ENCODE assay signal across 15 cellular contexts in the genomic region with DNA sequence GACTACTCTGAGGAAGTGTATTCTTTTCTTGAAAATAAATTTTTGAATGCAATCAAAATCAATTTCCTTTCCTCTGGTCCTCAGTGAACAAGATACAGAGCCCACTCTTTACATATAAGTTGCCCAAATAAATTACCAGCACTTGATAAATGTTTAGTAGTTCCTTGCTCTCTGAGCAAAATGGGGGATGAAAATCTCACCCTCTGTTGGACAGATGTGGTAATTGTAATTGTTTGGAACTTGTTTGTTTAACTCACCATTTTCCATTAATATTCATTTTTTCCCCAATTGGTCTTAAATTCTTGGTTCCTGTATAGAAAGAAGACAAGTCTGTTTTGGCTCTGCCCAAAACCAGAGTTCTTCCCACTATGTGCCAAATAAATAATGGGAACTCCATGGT.
A peak's percentile ranks its signal among the peaks of the same experiment; 100 is the strongest.
DNase-seq lines count a peak whose midpoint lies in the region; ATAC-seq and TF ChIP-seq lines count a peak whose summit lies in the region.
"Had no signal": no experiment of that assay in that cellular context is flagged by ENCODE, and none has a peak within 500 bp of the region (broad histone marks: within the 10 kb centered on the region; RNA-seq: fewer than 3 reads in every experiment).

No MANE protein-coding gene starts in this region.

- ATAC-seq in HCT116 (no peak), upper lobe of left lung (ENCODE audit: low FRiP score in 2 of 2) (no peak), HG03135 (IDR thresholded peaks at IDR 0.05; ENCODE audit: unreplicated experiment) (no peak)
- ATAC-seq: activated CD4-positive, CD25-positive, alpha-beta regulatory T cell treated with anti-CD3 and anti-CD28 coated beads, Interleukin-2, amount 50 U/mL, for 24 hours; activated naive CD8-positive, alpha-beta T cell treated with anti-CD3 and anti-CD28 coated beads, Interleukin-2, amount 50 U/mL, for 24 hours; psoas muscle had no signal

- TF ChIP-seq POLR2A in HCT116 (IDR thresholded peaks at IDR 0.05; ENCODE audit: borderline replicate concordance, extremely low read depth, insufficient read depth, insufficient read length), result no peak
- no peak for TF ChIP-seq POLR2A in upper lobe of left lung (IDR thresholded peaks at IDR 0.05)

- no peaks in the 10 kb centered on the region for H4K20me1 ChIP-seq in HCT116 (ENCODE audit: insufficient read depth)

- CTCF ChIA-PET in A673 (lab: Charles Lee), result no interaction called here
- CTCF ChIA-PET in HCT116 (lab: Charles Lee), result no interaction called here
- CTCF ChIA-PET in RWPE1 (lab: Yijun Ruan, JAX), result no interaction called here

- H3K36me3 ChIP-seq in A673 (ENCODE audit: insufficient read depth, low read length, poor library complexity, severe bottlenecking), result no peaks in the 10 kb centered on the region
- H3K36me3 ChIP-seq in HCT116 (ENCODE audit: control insufficient read depth in 1 of 2, insufficient read depth in 2 of 2, low read length in 2 of 2), result no peaks in the 10 kb centered on the region
- no peaks in the 10 kb centered on the region for H3K36me3 ChIP-seq in upper lobe of left lung

- TF ChIP-seq CTCF in A673 (conservative IDR thresholded peaks at IDR 0.05; ENCODE audit: low read depth, low read length) (peak; percentile 51), HCT116 (IDR thresholded peaks at IDR 0.05 in 2 of 3, conservative IDR thresholded peaks at IDR 0.05 in 1 of 3; ENCODE audit: borderline replicate concordance in 1 of 3, insufficient read depth in 1 of 3, low read depth in 2 of 3, low read length in 2 of 3) (peak in 1 of 3 experiments; percentile 40; a peak in 1 of 6 replicates), VCaP (conservative IDR thresholded peaks at IDR 0.05) (peak; percentile 16; the same call in 1 of the 2 replicates), fibroblast of villous mesenchyme (IDR thresholded peaks at IDR 0.05; ENCODE audit: insufficient read depth, low read depth, low read length) (peak; percentile 52), upper lobe of left lung (IDR thresholded peaks at IDR 0.05) (peak in 3 of 6 experiments; percentile 11 to 12 (median 12)), RWPE1 (conservative IDR thresholded peaks at IDR 0.05; ENCODE audit: low read depth) (no peak)

- BruUV-seq in A673 (replicated peaks; lab: Mats Ljungman, UMichigan) (no TSS peak), HCT116 (replicated peaks; lab: Mats Ljungman, UMichigan) (no TSS peak)

- H3K9ac ChIP-seq in HCT116 (ENCODE audit: low read length), result no peak overlapping the region

- no peaks in the 10 kb centered on the region for H3K9me2 ChIP-seq in HCT116 (ENCODE audit: insufficient read depth)

- H3K9me3 ChIP-seq in A673 (ENCODE audit: low read depth, low read length, poor library complexity, severe bottlenecking) (no peaks in the 10 kb centered on the region), HCT116 (ENCODE audit: control insufficient read depth in 1 of 2, insufficient read depth in 1 of 2, low read depth in 1 of 2, low read length in 2 of 2) (no peaks in the 10 kb centered on the region), upper lobe of left lung (no peaks in the 10 kb centered on the region)
- H3K9me3 ChIP-seq: psoas muscle had no signal

- 0 out of 2 replicates have a peak, but pooled peaks have one; percentile 11 for TF ChIP-seq RAD21 in HCT116 (IDR thresholded peaks at IDR 0.05; ENCODE audit: low read depth)

- no peak for TF ChIP-seq EP300 in upper lobe of left lung (IDR thresholded peaks at IDR 0.05)

- no peak overlapping the region for H2AFZ ChIP-seq in HCT116 (ENCODE audit: low read depth, low read length, poor library complexity, severe bottlenecking)

- H3K79me2 ChIP-seq in HCT116 (ENCODE audit: insufficient read depth, low read length), result no peaks in the 10 kb centered on the region

- H3K4me3 ChIP-seq in A673 (ENCODE audit: low read depth, low read length, poor library complexity, severe bottlenecking), result no peak overlapping the region
- no peak overlapping the region for H3K4me3 ChIP-seq in HCT116 (replicated peaks in 1 of 2; ENCODE audit: low read depth in 1 of 2, low read length in 2 of 2)
- no peak overlapping the region for H3K4me3 ChIP-seq in fibroblast of villous mesenchyme (ENCODE audit: low read depth, low read length)
- H3K4me3 ChIP-seq in upper lobe of left lung, result no peak overlapping the region
- H3K4me3 ChIP-seq: psoas muscle had no signal

- H3K4me1 ChIP-seq in A673 (ENCODE audit: insufficient read depth, low read length, poor library complexity, severe bottlenecking) (peaks cover 14% of the 10 kb centered on the region), HCT116 (ENCODE audit: control insufficient read depth in 1 of 2, insufficient read depth in 2 of 2, low read length in 2 of 2) (no peaks in the 10 kb centered on the region), upper lobe of left lung (peaks cover 0 to 7% (median 0%) of the 10 kb centered on the region in 4 donors)
- H3K4me1 ChIP-seq: psoas muscle had no signal

- POLR2A ChIA-PET in A673 (lab: Charles Lee; ENCODE audit: low non-redundant PET), result no interaction called here
- POLR2A ChIA-PET in HCT116 (lab: Charles Lee), result no interaction called here
- POLR2A ChIA-PET in RWPE1 (lab: Yijun Ruan, JAX; ENCODE audit: low non-redundant PET), result no interaction called here

- RAD21 ChIA-PET in HCT116 (lab: Charles Lee; ENCODE audit: low non-redundant PET in 1 of 2, low total read pairs in 2 of 2, uncharacterized antibody in 2 of 2, unreplicated experiment in 2 of 2), result no interaction called here

- intact Hi-C loops in A673 (cut with micrococcal nuclease; ENCODE audit: unreplicated experiment), result loop anchor here (5.0 to 10.0 kb wide), 2 partner anchors 107 to 235 kb away; no protein-coding TSS in a partner anchor
- intact Hi-C loops in HCT116 (cut with micrococcal nuclease), result no loop called here

- H3K27me3 ChIP-seq in A673 (replicated peaks; ENCODE audit: insufficient read depth, low read depth, low read length, poor library complexity) (no peaks in the 10 kb centered on the region), HCT116 (ENCODE audit: insufficient read depth, low read length) (peaks cover 11% of the 10 kb centered on the region), upper lobe of left lung (no peaks in the 10 kb centered on the region)

- no peak overlapping the region for H3K4me2 ChIP-seq in HCT116 (ENCODE audit: low read length)

- DNase-seq in A673 (ENCODE audit: low spot score) (peak; percentile 50), HCT116 (ENCODE audit: low read depth, low spot score) (no peak), fibroblast of villous mesenchyme (ENCODE audit: low read depth) (peak; percentile 37), upper lobe of left lung (no peak), mucosa of gallbladder (ENCODE audit: low spot score) (no peak), RWPE1 (ENCODE audit: low spot score) (no peak)
- DNase-seq: activated naive CD8-positive, alpha-beta T cell treated with anti-CD3 and anti-CD28 coated beads, Interleukin-2, amount 50 U/mL, for 24 hours; DND-41; NCI-H1694 treated with DMSO at 0.1 percent for 48 hours; NCI-H82; psoas muscle; stimulated activated CD4-positive, alpha-beta T cell treated with anti-CD3 and anti-CD28 coated beads, Interleukin-2, amount 100 ng/mL, for 24 hours had no signal

- no peak overlapping the region for H3K27ac ChIP-seq in A673 (ENCODE audit: low read depth, low read length, poor library complexity, severe bottlenecking)
- no peak overlapping the region for H3K27ac ChIP-seq in HCT116 (ENCODE audit: low read depth, low read length)
- H3K27ac ChIP-seq in VCaP, result no peak overlapping the region
- H3K27ac ChIP-seq in upper lobe of left lung, result peak overlapping the region in 2 of 4 donors; percentile 0 to 65
- H3K27ac ChIP-seq in RWPE1, result no peak overlapping the region
- H3K27ac ChIP-seq: psoas muscle had no signal

TF ChIP-seq in HCT116, 20 proteins besides CTCF, POLR2A, EP300 and RAD21:
- TF ChIP-seq SP1 (IDR thresholded peaks at IDR 0.05; ENCODE audit: low read depth) (no peak), ZNF274 (IDR thresholded peaks at IDR 0.05; ENCODE audit: low read depth, low read length) (no peak), ZFX (IDR thresholded peaks at IDR 0.05) (no peak), POLR2AphosphoS5 (IDR thresholded peaks at IDR 0.05; ENCODE audit: low read depth, low read length) (no peak), EZH2 (IDR thresholded peaks at IDR 0.05) (no peak), FOSL1 (IDR thresholded peaks at IDR 0.05; ENCODE audit: low read depth) (no peak)

Comparison
In these comparisons a context has a peak if more than half of its experiments do, and no peak if none do; other contexts are left out.
1. DNase-seq: peak in A673 (single experiment) and fibroblast of villous mesenchyme (single experiment); none in HCT116 (single experiment), upper lobe of left lung (0 of 2), mucosa of gallbladder (single experiment) and RWPE1 (single experiment).